ENCODE assay signal across 8 cellular contexts in genomic region chr12:82686223-82687019, GRCh38. TPM values are rescaled to one million over a fixed set of nuclear protein-coding genes. Genes with fewer than 3 reads are reported as not detected.
DNase-seq lines count a peak whose midpoint lies in the region; ATAC-seq and TF ChIP-seq lines count a peak whose summit lies in the region.

Gene TMTC2, plus strand, starts transcription at chr12:82686906.

- H3K36me3 Mint-ChIP-seq in CD14-positive monocyte = peaks cover 9 to 13% of the 10 kb centered on the region in 2 donors
- no peaks in the 10 kb centered on the region for H3K36me3 Mint-ChIP-seq in activated CD8-positive, alpha-beta T cell treated with anti-CD3 and anti-CD28 coated beads for 36 hours (ENCODE audit: low read depth)

- H3K4me1 ChIP-seq in lower lobe of right lung = peaks cover 30% of the 10 kb centered on the region

- H3K4me3 ChIP-seq in lower lobe of right lung = peak within 1 kb of the TSS; percentile 89

- peak within 1 kb of the TSS; percentile 89 for H3K27ac ChIP-seq in lower lobe of right lung

- H3K27me3 Mint-ChIP-seq in CD14-positive monocyte (ENCODE audit: low read depth in 3 of 3) = peaks cover 0 to 2% (median 2%) of the 10 kb centered on the region in 3 donors
- H3K27me3 Mint-ChIP-seq in activated CD8-positive, alpha-beta T cell treated with anti-CD3 and anti-CD28 coated beads for 36 hours = peaks cover 6% of the 10 kb centered on the region

- intact Hi-C loops in CD14-positive monocyte (cut with micrococcal nuclease) = loop anchor here in 1 of 2 donors (10.0 kb wide), 1 partner anchor 158 kb away; no protein-coding TSS in a partner anchor
- intact Hi-C loops in activated CD8-positive, alpha-beta T cell treated with anti-CD3 and anti-CD28 coated beads for 36 hours (cut with micrococcal nuclease) = loop anchor here (10.0 kb wide), 1 partner anchor 1818 kb away; no protein-coding TSS in a partner anchor
- intact Hi-C loops in lower lobe of right lung (cut with DNase I) = no loop called here

- peak within 1 kb of the TSS; percentile 90 to 100 for H3K4me3 Mint-ChIP-seq in CD14-positive monocyte
- H3K4me3 Mint-ChIP-seq in activated CD8-positive, alpha-beta T cell treated with anti-CD3 and anti-CD28 coated beads for 36 hours = peak within 1 kb of the TSS; percentile 89

- POLR2A ChIA-PET in activated CD8-positive, alpha-beta T cell treated with anti-CD3 and anti-CD28 coated beads for 36 hours (lab: Charles Lee) = interaction anchor here (0.9 to 1.7 kb wide), 4 partner anchors 17 to 328 kb away, joined by 3 read pairs; partner anchors contain the start of genes CCDC59 and METTL25

- H3K27ac Mint-ChIP-seq in CD14-positive monocyte = peak within 1 kb of the TSS; percentile 92 to 100 (median 98)
- peak within 1 kb of the TSS; percentile 81 for H3K27ac Mint-ChIP-seq in activated CD8-positive, alpha-beta T cell treated with anti-CD3 and anti-CD28 coated beads for 36 hours

- H3K27me3 ChIP-seq in lower lobe of right lung (ENCODE audit: low read depth) = no peaks in the 10 kb centered on the region

- CTCF ChIA-PET in activated CD8-positive, alpha-beta T cell treated with anti-CD3 and anti-CD28 coated beads for 36 hours (lab: Charles Lee) = interaction anchor here (0.5 to 4.3 kb wide), 29 partner anchors 8 to 1817 kb away, joined by 3 to 36 read pairs (median 4); no protein-coding TSS in a partner anchor

- no peaks in the 10 kb centered on the region for H3K36me3 ChIP-seq in lower lobe of right lung

- peaks cover 61% of the 10 kb centered on the region for H3K4me1 Mint-ChIP-seq in CD14-positive monocyte
- peaks cover 7% of the 10 kb centered on the region for H3K4me1 Mint-ChIP-seq in activated CD8-positive, alpha-beta T cell treated with anti-CD3 and anti-CD28 coated beads for 36 hours (ENCODE audit: low read depth)

- DNase-seq in CD14-positive monocyte (ENCODE audit: low spot score) (peak; percentile 90), NCI-H82 (lab: John Stamatoyannopoulos, UW) (peak; percentile 94), ecto neural progenitor cell (ENCODE audit: low spot score) (peak; percentile 96), lower lobe of right lung (peak; percentile 94)
- peak; percentile 93 for DNase-seq in activated CD8-positive, alpha-beta T cell treated with anti-CD3 and anti-CD28 coated beads for 36 hours
- DNase-seq in stimulated activated CD4-positive, alpha-beta T cell treated with anti-CD3 and anti-CD28 coated beads, Interleukin-4, amount 100 ng/mL, for 48 hours (ENCODE audit: low read depth in 2 of 2) = peak; percentile 84 to 89

- TF ChIP-seq CTCF in CD14-positive monocyte (IDR thresholded peaks at IDR 0.05) (no peak), lower lobe of right lung (IDR thresholded peaks at IDR 0.05) (no peak)
- TF ChIP-seq CTCF in activated CD8-positive, alpha-beta T cell treated with anti-CD3 and anti-CD28 coated beads for 36 hours (IDR thresholded peaks at IDR 0.05) = no peak

- no peaks in the 10 kb centered on the region for H3K9me3 ChIP-seq in lower lobe of right lung

- peaks cover 0 to 2% (median 0%) of the 10 kb centered on the region in 7 donors for H3K9me3 Mint-ChIP-seq in CD14-positive monocyte
- H3K9me3 Mint-ChIP-seq in activated CD8-positive, alpha-beta T cell treated with anti-CD3 and anti-CD28 coated beads for 36 hours = no peaks in the 10 kb centered on the region

- ATAC-seq in GM19438 (IDR thresholded peaks at IDR 0.05; ENCODE audit: low read depth, unreplicated experiment) (peak; percentile 81), HG03565 (IDR thresholded peaks at IDR 0.05; ENCODE audit: unreplicated experiment) (peak; percentile 82), lower lobe of right lung (peak; percentile 96 to 98)
- peak; percentile 96 for ATAC-seq in activated CD8-positive, alpha-beta T cell treated with anti-CD3 and anti-CD28 coated beads for 36 hours

RNA-seq across cellular contexts. Expression of gene TMTC2, which starts in this region (rescaled TPM):
- polyA plus RNA-seq in CD14-positive monocyte = 1 to 10 TPM; 2.5 to 3.3 TPM
- total RNA-seq in activated CD8-positive, alpha-beta T cell treated with anti-CD3 and anti-CD28 coated beads for 36 hours = 1 to 10 TPM; 2.5 to 3.1 TPM
- 31.4 TPM for total RNA-seq in lower lobe of right lung

Comparison
In these comparisons a context has a peak if more than half of its experiments do, and no peak if none do; other contexts are left out.
1. Peak in every context shown above with its lines: DNase-seq, ATAC-seq, H3K4me3 ChIP-seq and H3K27ac ChIP-seq.